7 cellular contexts compared by ENCODE assay signal in genomic region chr16:16369081-16369856, GRCh38. TPM values are rescaled to one million over a fixed set of nuclear protein-coding genes. Genes with fewer than 3 reads are reported as not detected.
DNase-seq lines count a peak whose midpoint lies in the region; ATAC-seq and TF ChIP-seq lines count a peak whose summit lies in the region.
"Not testable (repeated sequence)": the region's sequence is repeated elsewhere in the genome, so short reads cannot be mapped to it uniquely, and the experiment has no call there.

No MANE protein-coding gene starts in this region.

- CTCF ChIA-PET in activated CD8-positive, alpha-beta T cell treated with anti-CD3 and anti-CD28 coated beads, Interleukin-2, amount 10 ng/mL, durations not matched to agents 7 days and 5 days (lab: Charles Lee); activated naive CD4-positive, alpha-beta T cell treated with anti-CD3 and anti-CD28 coated beads for 36 hours (lab: Charles Lee): not testable (repeated sequence)

- peak; percentile 1 for DNase-seq in RPMI8226
- peak; percentile 21 for DNase-seq in activated CD8-positive, alpha-beta T cell treated with anti-CD3 and anti-CD28 coated beads, Interleukin-2, amount 10 ng/mL, durations not matched to agents 7 days and 5 days
- peak; percentile 6 for DNase-seq in activated naive CD4-positive, alpha-beta T cell treated with anti-CD3 and anti-CD28 coated beads for 36 hours
- peak; percentile 2 for DNase-seq in endothelial cell (ENCODE audit: low spot score)
- DNase-seq in left ventricle myocardium superior = peak; percentile 12
- DNase-seq in myocyte (ENCODE audit: low read depth) = peak; percentile 0
- DNase-seq in stimulated activated CD4-positive, alpha-beta T cell treated with anti-CD3 and anti-CD28 coated beads, Interleukin-1b, Interleukin-23, amount 100 ng/mL, for 48 hours = peak; percentile 6

- H3K9me3 Mint-ChIP-seq in activated CD8-positive, alpha-beta T cell treated with anti-CD3 and anti-CD28 coated beads, Interleukin-2, amount 10 ng/mL, durations not matched to agents 7 days and 5 days (ENCODE audit: insufficient read depth); activated naive CD4-positive, alpha-beta T cell treated with anti-CD3 and anti-CD28 coated beads for 36 hours; endothelial cell (ENCODE audit: unreplicated experiment): not testable (repeated sequence)

- H3K4me1 Mint-ChIP-seq in activated CD8-positive, alpha-beta T cell treated with anti-CD3 and anti-CD28 coated beads, Interleukin-2, amount 10 ng/mL, durations not matched to agents 7 days and 5 days (ENCODE audit: low read depth); activated naive CD4-positive, alpha-beta T cell treated with anti-CD3 and anti-CD28 coated beads for 36 hours (ENCODE audit: low read depth); endothelial cell (ENCODE audit: unreplicated experiment): not testable (repeated sequence)

- not testable (repeated sequence) for H3K27ac Mint-ChIP-seq in activated CD8-positive, alpha-beta T cell treated with anti-CD3 and anti-CD28 coated beads, Interleukin-2, amount 10 ng/mL, durations not matched to agents 7 days and 5 days; activated naive CD4-positive, alpha-beta T cell treated with anti-CD3 and anti-CD28 coated beads for 36 hours; endothelial cell (ENCODE audit: unreplicated experiment)

- H3K27me3 Mint-ChIP-seq in activated CD8-positive, alpha-beta T cell treated with anti-CD3 and anti-CD28 coated beads, Interleukin-2, amount 10 ng/mL, durations not matched to agents 7 days and 5 days (ENCODE audit: low read depth); activated naive CD4-positive, alpha-beta T cell treated with anti-CD3 and anti-CD28 coated beads for 36 hours (ENCODE audit: low read depth); endothelial cell (ENCODE audit: unreplicated experiment): not testable (repeated sequence)

- not testable (repeated sequence) for H3K4me3 Mint-ChIP-seq in activated CD8-positive, alpha-beta T cell treated with anti-CD3 and anti-CD28 coated beads, Interleukin-2, amount 10 ng/mL, durations not matched to agents 7 days and 5 days; activated naive CD4-positive, alpha-beta T cell treated with anti-CD3 and anti-CD28 coated beads for 36 hours; endothelial cell (ENCODE audit: unreplicated experiment)

- intact Hi-C loops in activated naive CD4-positive, alpha-beta T cell treated with anti-CD3 and anti-CD28 coated beads for 36 hours (cut with micrococcal nuclease); left ventricle myocardium superior (cut with micrococcal nuclease): not testable (repeated sequence)

- not testable (repeated sequence) for TF ChIP-seq CTCF in endothelial cell (IDR thresholded peaks at IDR 0.05; ENCODE audit: unreplicated experiment)

- H3K36me3 Mint-ChIP-seq in activated CD8-positive, alpha-beta T cell treated with anti-CD3 and anti-CD28 coated beads, Interleukin-2, amount 10 ng/mL, durations not matched to agents 7 days and 5 days (ENCODE audit: low read depth); activated naive CD4-positive, alpha-beta T cell treated with anti-CD3 and anti-CD28 coated beads for 36 hours (ENCODE audit: low read depth); endothelial cell (ENCODE audit: low read depth, unreplicated experiment): not testable (repeated sequence)

- POLR2A ChIA-PET in activated CD8-positive, alpha-beta T cell treated with anti-CD3 and anti-CD28 coated beads, Interleukin-2, amount 10 ng/mL, durations not matched to agents 7 days and 5 days (lab: Charles Lee) = not testable (repeated sequence)

- not testable (repeated sequence) for ATAC-seq in activated CD8-positive, alpha-beta T cell treated with anti-CD3 and anti-CD28 coated beads, Interleukin-2, amount 10 ng/mL, durations not matched to agents 7 days and 5 days; left ventricle myocardium superior

RNA-seq across cellular contexts. Expression of gene NPIPA7, which starts 9.7 kb away (rescaled TPM):
- total RNA-seq in activated CD8-positive, alpha-beta T cell treated with anti-CD3 and anti-CD28 coated beads, Interleukin-2, amount 10 ng/mL, durations not matched to agents 7 days and 5 days = 1 to 10 TPM; 6.5 to 7.9 TPM
- total RNA-seq in activated naive CD4-positive, alpha-beta T cell treated with anti-CD3 and anti-CD28 coated beads for 36 hours = 1 to 10 TPM; 4.4 to 5.0 TPM
- total RNA-seq in endothelial cell (ENCODE audit: unreplicated experiment) (5.8 TPM), left ventricle myocardium superior (2.9 TPM), myocyte (6.7 and 8.2 TPM in 2 replicates)
- polyA plus RNA-seq in myocyte (2012) = 14.0 TPM
